Comparison of ENCODE assay signal across 13 cellular contexts in the genomic region with DNA sequence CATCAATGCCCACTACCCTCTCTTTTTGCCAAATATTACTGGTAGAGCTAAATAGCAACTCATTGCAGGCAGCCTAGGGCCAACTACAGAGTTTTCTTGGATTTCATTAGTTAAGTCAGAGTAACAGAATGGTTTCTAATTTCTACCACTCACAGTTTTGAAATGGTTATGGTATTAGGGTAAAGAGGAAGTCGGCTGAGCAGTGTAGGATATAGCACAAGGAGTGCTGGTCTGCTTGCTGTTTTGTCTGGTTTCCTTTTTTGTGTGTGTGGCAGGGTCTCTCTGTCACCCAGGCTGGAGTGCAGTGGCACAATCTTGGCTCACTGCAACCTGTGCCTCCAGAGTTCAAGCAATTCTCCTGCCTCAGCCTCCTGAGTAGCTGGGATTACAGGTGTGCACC.
DNase-seq lines count a peak whose midpoint lies in the region; ATAC-seq and TF ChIP-seq lines count a peak whose summit lies in the region.
"Had no signal": no experiment of that assay in that cellular context is flagged by ENCODE, and none has a peak within 500 bp of the region (broad histone marks: within the 10 kb centered on the region; RNA-seq: fewer than 3 reads in every experiment).

No MANE protein-coding gene starts in this region.

- no peak for DNase-seq in dorsolateral prefrontal cortex
- no peak for DNase-seq in neural progenitor cell (ENCODE audit: low spot score)
- no peak for DNase-seq in thyroid gland
- DNase-seq in mesothelial cell of epicardium (ENCODE audit: low spot score in 2 of 2, unreplicated experiment in 2 of 2), result no peak
- DNase-seq in RPMI8226, result no peak
- DNase-seq: activated CD4-positive, alpha-beta T cell treated with anti-CD3 and anti-CD28 coated beads, Interleukin-2, amount 50 U/mL, for 48 hours; NCI-H2107; NCI-H774; T1000 had no signal

- no peaks in the 10 kb centered on the region for H3K27me3 Mint-ChIP-seq in neural progenitor cell (ENCODE audit: insufficient read depth, low read depth)
- H3K27me3 Mint-ChIP-seq in mesothelial cell of epicardium (ENCODE audit: low read depth), result no peaks in the 10 kb centered on the region

- peaks cover 2% of the 10 kb centered on the region for H3K79me2 ChIP-seq in neural progenitor cell (ENCODE audit: low read depth)
- H3K79me2 ChIP-seq: hepatocyte had no signal

- WGBS in thyroid gland, 2 donors, result 94% methylated on average over 1 of the region's 1 CpG

- H3K9ac ChIP-seq in neural progenitor cell, result no peak overlapping the region

- no peak overlapping the region for H2AFZ ChIP-seq in neural progenitor cell (replicated peaks)
- H2AFZ ChIP-seq: hepatocyte had no signal

- no peaks in the 10 kb centered on the region for H3K36me3 ChIP-seq in neural progenitor cell
- H3K36me3 ChIP-seq in thyroid gland, result no peaks in the 10 kb centered on the region

- peaks cover 11% of the 10 kb centered on the region for H3K4me1 Mint-ChIP-seq in neural progenitor cell
- peaks cover 55% of the 10 kb centered on the region for H3K4me1 Mint-ChIP-seq in mesothelial cell of epicardium

- TF ChIP-seq POLR2A in thyroid gland (IDR thresholded peaks at IDR 0.05), result no peak

- peak; percentile 38 for ATAC-seq in GM18517 (IDR thresholded peaks at IDR 0.05; ENCODE audit: unreplicated experiment)
- ATAC-seq in GM21447 (IDR thresholded peaks at IDR 0.05; ENCODE audit: unreplicated experiment), result peak; percentile 29
- peak; percentile 32 for ATAC-seq in HG03571 (IDR thresholded peaks at IDR 0.05; ENCODE audit: unreplicated experiment)

- TF ChIP-seq CTCF in dorsolateral prefrontal cortex (IDR thresholded peaks at IDR 0.05 in 54 of 56, conservative IDR thresholded peaks at IDR 0.05 in 2 of 56; ENCODE audit: low read depth in 1 of 56, partially characterized antibody in 56 of 56) (no peak), neural progenitor cell (IDR thresholded peaks at IDR 0.05) (no peak), thyroid gland (IDR thresholded peaks at IDR 0.05) (no peak), mesothelial cell of epicardium (IDR thresholded peaks at IDR 0.05; ENCODE audit: unreplicated experiment) (no peak)

- H3K4me3 Mint-ChIP-seq in neural progenitor cell (no peak overlapping the region), mesothelial cell of epicardium (no peak overlapping the region)

- no peaks in the 10 kb centered on the region for H4K20me1 ChIP-seq in neural progenitor cell (ENCODE audit: low read depth)

- H3F3A ChIP-seq in neural progenitor cell (ENCODE audit: low read depth), result no peaks in the 10 kb centered on the region

- H3K27me3 ChIP-seq in dorsolateral prefrontal cortex (no peaks in the 10 kb centered on the region), neural progenitor cell (no peaks in the 10 kb centered on the region), thyroid gland (no peaks in the 10 kb centered on the region)
- H3K27me3 ChIP-seq: hepatocyte had no signal

- H3K9me3 ChIP-seq in neural progenitor cell (ENCODE audit: low read depth), result no peaks in the 10 kb centered on the region
- no peaks in the 10 kb centered on the region for H3K9me3 ChIP-seq in thyroid gland

- H3K4me3 ChIP-seq in dorsolateral prefrontal cortex, result no peak overlapping the region
- H3K4me3 ChIP-seq in neural progenitor cell, result no peak overlapping the region
- H3K4me3 ChIP-seq in thyroid gland (replicated peaks in 1 of 3), result no peak overlapping the region
- H3K4me3 ChIP-seq: hepatocyte had no signal

- peaks cover 27% of the 10 kb centered on the region for H3K36me3 Mint-ChIP-seq in neural progenitor cell
- peaks cover 30% of the 10 kb centered on the region for H3K36me3 Mint-ChIP-seq in mesothelial cell of epicardium

- H3K4me1 ChIP-seq in neural progenitor cell (peaks cover 19% of the 10 kb centered on the region), thyroid gland (peaks cover 14 to 31% of the 10 kb centered on the region in 2 donors)

- no peak overlapping the region for H3K27ac Mint-ChIP-seq in neural progenitor cell
- H3K27ac Mint-ChIP-seq in mesothelial cell of epicardium, result no peak overlapping the region

- intact Hi-C loops in dorsolateral prefrontal cortex (cut with DNase I), result no loop called here
- intact Hi-C loops in thyroid gland (cut with DNase I), result no loop called here

- H3K4me2 ChIP-seq in neural progenitor cell, result no peak overlapping the region
- H3K4me2 ChIP-seq: hepatocyte had no signal

- H3K27ac ChIP-seq in dorsolateral prefrontal cortex (peak overlapping the region in 33 of 59 donors; percentile 2 to 81 (median 29)), neural progenitor cell (no peak overlapping the region), thyroid gland (no peak overlapping the region)
- H3K27ac ChIP-seq: hepatocyte had no signal

- H3K9me3 Mint-ChIP-seq in neural progenitor cell, result no peaks in the 10 kb centered on the region
- no peaks in the 10 kb centered on the region for H3K9me3 Mint-ChIP-seq in mesothelial cell of epicardium

Comparison
In these comparisons a context has a peak if more than half of its experiments do, and no peak if none do; other contexts are left out.
1. H3K27ac ChIP-seq: peak in dorsolateral prefrontal cortex (33 of 59); none in neural progenitor cell (single experiment) and thyroid gland (0 of 3).
2. Peak in every context shown above with its lines, with median percentiles within 50 percentile points of each other: ATAC-seq.